ENCODE assay signal across 18 cellular contexts in genomic region chr13:110343241-110343865, GRCh38. TPM values are rescaled to one million over a fixed set of nuclear protein-coding genes. Genes with fewer than 3 reads are reported as not detected.
A peak's percentile ranks its signal among the peaks of the same experiment; 100 is the strongest.
DNase-seq lines count a peak whose midpoint lies in the region; ATAC-seq, FAIRE-seq and TF ChIP-seq lines count a peak whose summit lies in the region.
"Had no signal": no experiment of that assay in that cellular context is flagged by ENCODE, and none has a peak within 500 bp of the region (broad histone marks: within the 10 kb centered on the region; RNA-seq: fewer than 3 reads in every experiment).

No MANE protein-coding gene starts in this region.

- H3K27ac ChIP-seq in A549: peak overlapping the region; percentile 44 to 52; a peak in 4 of 6 replicates
- peak overlapping the region; percentile 48 for H3K27ac ChIP-seq in foreskin keratinocyte
- peak overlapping the region; percentile 88 to 100 (median 94) for H3K27ac ChIP-seq in sigmoid colon
- H3K27ac ChIP-seq: C4-2B, hepatocyte had no signal

- TF ChIP-seq CTCF in A549 (IDR thresholded peaks at IDR 0.05): no peak
- no peak for TF ChIP-seq CTCF in foreskin keratinocyte (conservative IDR thresholded peaks at IDR 0.05)
- TF ChIP-seq CTCF in sigmoid colon (IDR thresholded peaks at IDR 0.05): no peak

- peak overlapping the region; percentile 14; the same call in 1 of the 3 replicates for H3K4me2 ChIP-seq in A549
- H3K4me2 ChIP-seq: hepatocyte had no signal

- DNase-seq in A549 (ENCODE audit: low read depth in 1 of 2, low spot score in 1 of 2) (peak in 1 of 2 experiments; percentile 32), astrocyte of the hippocampus (ENCODE audit: low read depth, low spot score) (peak; percentile 86), foreskin keratinocyte (peak; percentile 90 to 94), sigmoid colon (peak; percentile 86), NCI-H146 treated with DMSO at 0.1 percent for 48 hours (lab: John Stamatoyannopoulos, UW; ENCODE audit: unreplicated experiment) (no peak), NCI-H2029 treated with DMSO at 0.1 percent for 48 hours (lab: John Stamatoyannopoulos, UW) (no peak), hepatic stellate cell (ENCODE audit: low spot score) (no peak)
- DNase-seq in activated CD4-positive, alpha-beta T cell treated with anti-CD3 and anti-CD28 coated beads, Interleukin-2, amount 50 U/mL, for 1 hour: no peak
- DNase-seq: activated CD4-positive, alpha-beta T cell treated with anti-CD3 and anti-CD28 coated beads, Interleukin-2, amount 10 ng/mL, durations not matched to agents 24 days and 14 days; DMS 273 treated with DMSO at 0.1 percent for 48 hours; H7; NCI-H2171 treated with DMSO at 0.1 percent for 48 hours; stimulated activated CD4-positive, alpha-beta T cell treated with anti-CD3 and anti-CD28 coated beads, Interleukin-4, amount 100 ng/mL, for 24 hours had no signal

- H3K4me3 ChIP-seq in A549 (no peak overlapping the region), sigmoid colon (no peak overlapping the region)
- H3K4me3 ChIP-seq: hepatocyte had no signal

- H3K27me3 ChIP-seq in foreskin keratinocyte (no peaks in the 10 kb centered on the region), sigmoid colon (no peaks in the 10 kb centered on the region)
- H3K27me3 ChIP-seq: hepatocyte had no signal

- H3K36me3 ChIP-seq in sigmoid colon: no peaks in the 10 kb centered on the region

- CTCF ChIA-PET in A549 (lab: Yijun Ruan, JAX): interaction anchor here (2.1 kb wide), 1 partner anchor 16 kb away, joined by 5 read pairs; no protein-coding TSS in a partner anchor

- H3K9me3 ChIP-seq in A549 (no peaks in the 10 kb centered on the region), sigmoid colon (no peaks in the 10 kb centered on the region)

- TF ChIP-seq RAD21 in A549 (conservative IDR thresholded peaks at IDR 0.05 in 1 of 2, IDR thresholded peaks at IDR 0.05 in 1 of 2): no peak

- H3K4me1 ChIP-seq in A549 (peaks cover 47% of the 10 kb centered on the region), foreskin keratinocyte (peaks cover 21% of the 10 kb centered on the region), sigmoid colon (peaks cover 0 to 88% (median 85%) of the 10 kb centered on the region in 4 donors)

- WGBS in A549 (ENCODE audit: missing lambda C conversion rate): 64% methylated on average over 15 of the region's 16 CpGs
- 37 to 79% methylated on average over 16 of the region's 16 CpGs for WGBS in sigmoid colon, 2 donors

- intact Hi-C loops in sigmoid colon (cut with DNase I): no loop called here

- FAIRE-seq in A549 (lab: Jason Lieb, UNC): no peak
- FAIRE-seq: A204.1, TTC549 had no signal

- POLR2A ChIA-PET in A549 (lab: Yijun Ruan, JAX): no interaction called here

- ATAC-seq in A549: no peak
- peak; percentile 50 for ATAC-seq in foreskin keratinocyte
- ATAC-seq: Panc1 had no signal

- TF ChIP-seq POLR2A in A549 (IDR thresholded peaks at IDR 0.05; ENCODE audit: low read length) (no peak), sigmoid colon (IDR thresholded peaks at IDR 0.05) (peak in 1 of 2 donors; percentile 14)

- TF ChIP-seq EP300 in A549 (IDR thresholded peaks at IDR 0.05): no peak
- peak; percentile 2 to 93 (median 54) for TF ChIP-seq EP300 in sigmoid colon (IDR thresholded peaks at IDR 0.05)

TF ChIP-seq in A549, 52 proteins besides CTCF, POLR2A, EP300 and RAD21:
- TF ChIP-seq ELK1 (IDR thresholded peaks at IDR 0.05; ENCODE audit: low read depth, low read length) (no peak), RCOR1 (IDR thresholded peaks at IDR 0.05; ENCODE audit: low read depth, low read length) (no peak), REST (IDR thresholded peaks at IDR 0.05) (no peak), NPAS2 (CRISPR knock-in tag; IDR thresholded peaks at IDR 0.05; ENCODE audit: borderline replicate concordance) (no peak), PHF8 (IDR thresholded peaks at IDR 0.05; ENCODE audit: borderline replicate concordance, low read depth) (no peak)

RNA-seq across cellular contexts. Expression of gene COL4A2, which starts 36.3 kb away (rescaled TPM):
- polyA plus RNA-seq in A549 (2011; rRNA removed): 36.2 and 46.9 TPM in 2 replicates
- polyA plus RNA-seq in A549 (2012; cell fraction: cytosol; rRNA removed): 54.3 and 88.3 TPM in 2 replicates
- polyA plus RNA-seq in A549 (2012; cell fraction: nucleus; rRNA removed): 415 and 541 TPM in 2 replicates
- 112 to 122 TPM (median 119 TPM) in 3 replicates for polyA plus RNA-seq in A549 (2017; fragmentation: RNase III; extraction: RNeasy Plus Mini Kit Qiagen cat#74134 plus additional on column Dnase treatment)
- polyA minus RNA-seq in A549 (2011; rRNA and poly(A)+ RNA removed): 56.5 and 110 TPM in 2 replicates
- total RNA-seq in foreskin keratinocyte: 126 and 178 TPM in 2 replicates
- 93.6 and 135 TPM in 2 replicates for polyA plus RNA-seq in foreskin keratinocyte
- 1,000 to 10,000 TPM in 1 of 4 donors, 100 to 1,000 TPM in 3; 306 to 1,039 (median 489) TPM for total RNA-seq in sigmoid colon
- polyA plus RNA-seq in sigmoid colon: 10 to 100 TPM; 24.0 to 83.5 (median 25.2) TPM
- total RNA-seq: activated CD4-positive, alpha-beta T cell treated with anti-CD3 and anti-CD28 coated beads, Interleukin-2, amount 10 ng/mL, durations not matched to agents 24 days and 14 days had no signal

RNA-seq across cellular contexts. Expression of gene COL4A1, which starts 36.4 kb away (rescaled TPM):
- 23.8 and 24.3 TPM in 2 replicates for polyA plus RNA-seq in A549 (2011; rRNA removed)
- polyA plus RNA-seq in A549 (2012; cell fraction: cytosol; rRNA removed): 12.5 and 16.6 TPM in 2 replicates
- 47.7 and 57.6 TPM in 2 replicates for polyA plus RNA-seq in A549 (2012; cell fraction: nucleus; rRNA removed)
- 70.9 to 71.4 TPM (median 71.3 TPM) in 3 replicates for polyA plus RNA-seq in A549 (2017; fragmentation: RNase III; extraction: RNeasy Plus Mini Kit Qiagen cat#74134 plus additional on column Dnase treatment)
- polyA minus RNA-seq in A549 (2011; rRNA and poly(A)+ RNA removed): 32.9 and 42.4 TPM in 2 replicates
- 46.0 and 80.9 TPM in 2 replicates for total RNA-seq in foreskin keratinocyte
- polyA plus RNA-seq in foreskin keratinocyte: 23.6 and 36.1 TPM in 2 replicates
- 100 to 1,000 TPM; 235 to 598 (median 350) TPM for total RNA-seq in sigmoid colon
- 10 to 100 TPM in 2 of 3 donors, 1 to 10 TPM in 1; 9.2 to 60.5 (median 10.8) TPM for polyA plus RNA-seq in sigmoid colon
- total RNA-seq: activated CD4-positive, alpha-beta T cell treated with anti-CD3 and anti-CD28 coated beads, Interleukin-2, amount 10 ng/mL, durations not matched to agents 24 days and 14 days had no signal

Comparison
In these comparisons a context has a peak if more than half of its experiments do, and no peak if none do; other contexts are left out.
1. DNase-seq: peak in astrocyte of the hippocampus (single experiment), foreskin keratinocyte (2 of 2) and sigmoid colon (single experiment); none in NCI-H146 treated with DMSO at 0.1 percent for 48 hours (single experiment), NCI-H2029 treated with DMSO at 0.1 percent for 48 hours (single experiment), activated CD4-positive, alpha-beta T cell treated with anti-CD3 and anti-CD28 coated beads, Interleukin-2, amount 50 U/mL, for 1 hour (single experiment) and hepatic stellate cell (single experiment).
2. Peak in every context shown above with its lines, with median percentiles within 50 percentile points of each other: H3K27ac ChIP-seq.